In the genomic region with DNA sequence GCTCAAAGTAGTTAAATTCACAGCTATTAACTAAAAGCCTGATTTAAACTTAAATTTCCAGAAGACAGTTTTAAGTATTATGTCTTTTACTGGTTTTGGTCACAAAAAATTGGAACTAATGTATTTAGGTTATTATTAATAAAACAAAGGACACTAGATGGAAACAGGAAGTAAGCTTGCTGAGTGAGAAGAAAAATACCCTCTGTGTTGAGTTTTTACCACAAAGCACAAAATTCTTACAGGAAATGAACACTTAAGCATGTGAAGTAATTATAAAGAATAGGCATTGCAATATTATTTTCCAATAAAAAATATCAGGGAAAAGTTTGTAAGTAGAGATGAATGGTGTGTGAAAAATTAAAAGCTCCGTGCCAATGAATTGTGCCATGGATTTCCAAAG, we compare ENCODE assay signal across 1 cellular context.
TF ChIP-seq lines count a peak whose summit lies in the region.

No MANE protein-coding gene starts in this region.

TF ChIP-seq in GM12878, 131 proteins besides CTCF, POLR2A, EP300 and RAD21:
- no peak for TF ChIP-seq ATF3 (IDR thresholded peaks at IDR 0.05; ENCODE audit: borderline replicate concordance, extremely low read depth, low read depth, low read length)
- TF ChIP-seq MTA3 (IDR thresholded peaks at IDR 0.05; ENCODE audit: borderline replicate concordance, low read length) = no peak
- no peak for TF ChIP-seq KDM1A (IDR thresholded peaks at IDR 0.05; ENCODE audit: borderline replicate concordance)
- TF ChIP-seq RUNX3 (IDR thresholded peaks at IDR 0.05; ENCODE audit: low read length) = peak; percentile 60
- TF ChIP-seq MTA2 (IDR thresholded peaks at IDR 0.05; ENCODE audit: low read depth) = 0 out of 2 replicates have a peak, but pooled peaks have one; percentile 25
- no peak for TF ChIP-seq PAX5 (IDR thresholded peaks at IDR 0.05; ENCODE audit: borderline replicate concordance, low read depth, low read length)
